In genomic region chr1:45116820-45117219, GRCh38 we compare ENCODE assay signal across 22 cellular contexts.
"Had no signal": no experiment of that assay in that cellular context is flagged by ENCODE, and none has a peak within 500 bp of the region (broad histone marks: within the 10 kb centered on the region; RNA-seq: fewer than 3 reads in every experiment).

No MANE protein-coding gene starts in this region.

- H3K4me3 Mint-ChIP-seq: activated naive CD4-positive, alpha-beta T cell treated with anti-CD3 and anti-CD28 coated beads, Interleukin-2, amount 10 ng/mL, durations not matched to agents 7 days and 5 days; activated naive CD8-positive, alpha-beta T cell treated with anti-CD3 and anti-CD28 coated beads, Interleukin-2, amount 50 U/mL, for 24 hours; naive B cell had no signal

- H3K9me3 Mint-ChIP-seq: activated naive CD8-positive, alpha-beta T cell treated with anti-CD3 and anti-CD28 coated beads, Interleukin-2, amount 50 U/mL, for 24 hours; activated T-cell treated with anti-CD3 and anti-CD28 coated beads, Interleukin-2, amount 50 U/mL, for 4 hours; naive B cell; T-helper 2 cell treated with Interferon-gamma antibody and Interleukin-4, amounts not matched to agents 5 μg/mL and 100 μg/mL, for 36 hours had no signal

- H3K36me3 ChIP-seq: lower lobe of right lung, prostate gland, right atrium auricular region, thyroid gland, upper lobe of right lung had no signal

- H3K27me3 Mint-ChIP-seq: activated naive CD4-positive, alpha-beta T cell treated with anti-CD3 and anti-CD28 coated beads, Interleukin-2, amount 10 ng/mL, durations not matched to agents 7 days and 5 days had no signal

- H3K27ac ChIP-seq: foreskin keratinocyte, lower lobe of right lung, prostate gland, right atrium auricular region, thyroid gland, upper lobe of right lung had no signal

- H3K27me3 ChIP-seq: right atrium auricular region, thyroid gland, upper lobe of right lung had no signal

- H3K36me3 Mint-ChIP-seq: activated naive CD4-positive, alpha-beta T cell treated with anti-CD3 and anti-CD28 coated beads, Interleukin-2, amount 10 ng/mL, durations not matched to agents 7 days and 5 days had no signal

- ATAC-seq: activated naive CD8-positive, alpha-beta T cell treated with anti-CD3 and anti-CD28 coated beads, Interleukin-2, amount 50 U/mL, for 24 hours; activated T-cell treated with anti-CD3 and anti-CD28 coated beads, Interleukin-2, amount 50 U/mL, for 4 hours; foreskin keratinocyte; left lobe of liver; lower lobe of right lung; mucosa of descending colon; stimulated activated naive CD8-positive, alpha-beta T cell treated with anti-CD3 and anti-CD28 coated beads, Interleukin-15, Interleukin-2, amounts not matched to agents 100 U/mL and 50 U/mL, for 24 hours; upper lobe of right lung had no signal

- H3K4me1 ChIP-seq: foreskin keratinocyte, prostate gland, right atrium auricular region had no signal

- H3K9me3 ChIP-seq: lower lobe of right lung, mucosa of descending colon, prostate gland, right atrium auricular region, thyroid gland, upper lobe of right lung had no signal

- H3K27ac Mint-ChIP-seq: activated naive CD4-positive, alpha-beta T cell treated with anti-CD3 and anti-CD28 coated beads, Interleukin-2, amount 10 ng/mL, durations not matched to agents 7 days and 5 days; activated naive CD8-positive, alpha-beta T cell treated with anti-CD3 and anti-CD28 coated beads, Interleukin-2, amount 50 U/mL, for 24 hours had no signal

- H3K4me3 ChIP-seq: lower lobe of right lung, mucosa of descending colon, prostate gland, right atrium auricular region, thyroid gland, upper lobe of right lung had no signal

- DNase-seq: activated CD4-positive, alpha-beta T cell treated with anti-CD3 and anti-CD28 coated beads for 1 hour; activated CD4-positive, alpha-beta T cell treated with anti-CD3 and anti-CD28 coated beads, Interleukin-2, amount 50 U/mL, for 1 hour; activated CD8-positive, alpha-beta memory T cell treated with anti-CD3 and anti-CD28 coated beads, Interleukin-2, amount 50 U/mL, for 4 hours; activated effector memory CD4-positive, alpha-beta T cell treated with Interleukin-2 at 50 U/mL for 16 hours; activated naive CD4-positive, alpha-beta T cell treated with anti-CD3 and anti-CD28 coated beads, Interleukin-2, amount 10 ng/mL, durations not matched to agents 7 days and 5 days; activated naive CD8-positive, alpha-beta T cell treated with anti-CD3 and anti-CD28 coated beads, Interleukin-2, amount 50 U/mL, for 24 hours; activated T-cell treated with anti-CD3 and anti-CD28 coated beads, Interleukin-2, amount 50 U/mL, for 4 hours; erythroblast; foreskin keratinocyte; lower lobe of right lung; mesendoderm; mucosa of descending colon; naive B cell; stimulated activated CD4-positive, alpha-beta T cell treated with anti-CD3 and anti-CD28 coated beads, Interleukin-4, amount 100 ng/mL, for 24 hours; stimulated activated naive CD8-positive, alpha-beta T cell treated with anti-CD3 and anti-CD28 coated beads, Interleukin-15, Interleukin-2, amounts not matched to agents 100 U/mL and 50 U/mL, for 24 hours; SW 1271; thyroid gland; upper lobe of right lung had no signal
